Comparison of ENCODE assay signal across 31 cellular contexts in the genomic region with DNA sequence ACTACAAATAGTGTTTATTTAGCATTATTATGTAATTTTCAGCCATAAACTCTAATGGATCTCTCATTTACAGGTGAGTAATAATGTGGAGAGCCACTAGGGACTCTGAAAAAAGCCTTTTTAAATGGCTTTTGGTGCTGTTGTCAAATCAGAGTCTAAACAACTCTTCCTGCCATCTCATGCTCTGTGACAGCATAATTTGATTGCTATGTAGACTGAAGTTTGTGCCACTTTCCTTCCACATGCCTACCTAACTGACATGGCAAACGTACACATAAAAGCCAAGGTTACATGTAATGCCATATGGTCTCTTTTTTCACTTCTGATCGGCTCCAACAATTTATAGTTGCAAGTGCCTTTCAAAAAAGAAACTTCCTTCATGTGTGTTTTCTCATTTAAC.
"Had no signal": no experiment of that assay in that cellular context is flagged by ENCODE, and none has a peak within 500 bp of the region (broad histone marks: within the 10 kb centered on the region; RNA-seq: fewer than 3 reads in every experiment).

No MANE protein-coding gene starts in this region.

- H3K4me3 Mint-ChIP-seq: immature natural killer cell; mesothelial cell of epicardium; naive thymus-derived CD4-positive, alpha-beta T cell; natural killer cell treated with Interleukin-12 subunit alpha and Interleukin-12 subunit beta and Interleukin-15 and Interleukin-18, amount 100 ng/mL, for 72 hours; neural crest cell; stimulated activated naive B cell treated with anti-CD40 and anti-IgM and Interleukin-4, amounts not matched to agents 10 μg/mL and 1 μg/mL and 100 μg/mL, for 72 hours had no signal

- H3K27me3 ChIP-seq: left lung, testis, thyroid gland, upper lobe of right lung had no signal

- H3K27ac Mint-ChIP-seq: immature natural killer cell; mesothelial cell of epicardium; naive thymus-derived CD4-positive, alpha-beta T cell; natural killer cell treated with Interleukin-12 subunit alpha and Interleukin-12 subunit beta and Interleukin-15 and Interleukin-18, amount 100 ng/mL, for 72 hours; stimulated activated naive B cell treated with anti-CD40 and anti-IgM and Interleukin-4, amounts not matched to agents 10 μg/mL and 1 μg/mL and 100 μg/mL, for 72 hours had no signal

- H3K27ac ChIP-seq: left lung, pancreas, prostate gland, skin epidermis, stomach, testis, thyroid gland, upper lobe of right lung had no signal

- H3K4me1 Mint-ChIP-seq: immature natural killer cell; stimulated activated naive B cell treated with anti-CD40 and anti-IgM and Interleukin-4, amounts not matched to agents 10 μg/mL and 1 μg/mL and 100 μg/mL, for 72 hours had no signal

- H3K36me3 ChIP-seq: left lung, pancreas, prostate gland, stomach, thyroid gland, upper lobe of right lung had no signal

- FAIRE-seq: islet of Langerhans, urothelium cell line had no signal

- H3K36me3 Mint-ChIP-seq: mesothelial cell of epicardium; naive thymus-derived CD4-positive, alpha-beta T cell; natural killer cell treated with Interleukin-12 subunit alpha and Interleukin-12 subunit beta and Interleukin-15 and Interleukin-18, amount 100 ng/mL, for 72 hours; stimulated activated naive B cell treated with anti-CD40 and anti-IgM and Interleukin-4, amounts not matched to agents 10 μg/mL and 1 μg/mL and 100 μg/mL, for 72 hours had no signal

- H3K4me3 ChIP-seq: left lung, lung, pancreas, prostate gland, skin epidermis, stomach, testis, thyroid gland, upper lobe of right lung had no signal

- H3K9me3 Mint-ChIP-seq: immature natural killer cell; mesothelial cell of epicardium; naive thymus-derived CD4-positive, alpha-beta T cell; natural killer cell treated with Interleukin-12 subunit alpha and Interleukin-12 subunit beta and Interleukin-15 and Interleukin-18, amount 100 ng/mL, for 72 hours; neural crest cell; stimulated activated naive B cell treated with anti-CD40 and anti-IgM and Interleukin-4, amounts not matched to agents 10 μg/mL and 1 μg/mL and 100 μg/mL, for 72 hours had no signal

- H3K9me3 ChIP-seq: left lung, pancreas, prostate gland, stomach, testis, thyroid gland, upper lobe of right lung had no signal

- H3K4me1 ChIP-seq: left lung, pancreas, prostate gland, stomach, testis, thyroid gland, upper lobe of right lung had no signal

- H3K27me3 Mint-ChIP-seq: naive thymus-derived CD4-positive, alpha-beta T cell had no signal

- DNase-seq: hypothalamus; immature natural killer cell; kidney; left colon; left lung; mesendoderm; naive thymus-derived CD4-positive, alpha-beta T cell; nucleus accumbens; pancreas; posterior cingulate gyrus; retina; right cardiac atrium; stimulated activated CD4-positive, alpha-beta T cell treated with anti-CD3 and anti-CD28 coated beads, Interleukin-12 subunit alpha, Interleukin-12 subunit beta, amount 100 ng/mL, for 4 hours; stimulated activated CD4-positive, alpha-beta T cell treated with anti-CD3 and anti-CD28 coated beads, Interleukin-15, amount 100 ng/mL, for 24 hours; stimulated activated CD4-positive, alpha-beta T cell treated with anti-CD3 and anti-CD28 coated beads, Interleukin-2, amount 100 ng/mL, for 24 hours; stimulated activated CD4-positive, alpha-beta T cell treated with anti-CD3 and anti-CD28 coated beads, Interleukin-4, amount 100 ng/mL, for 1 hour; stimulated activated naive B cell treated with anti-CD40 and anti-IgM and Interleukin-4, amounts not matched to agents 10 μg/mL and 1 μg/mL and 100 μg/mL, for 72 hours; stimulated activated naive CD8-positive, alpha-beta T cell treated with anti-CD3 and anti-CD28 coated beads, Interleukin-15, Interleukin-2, amounts not matched to agents 100 U/mL and 50 U/mL, for 24 hours; stomach; testis; thyroid gland; trophoblast cell; upper lobe of right lung had no signal
